9 cellular contexts compared by ENCODE assay signal in genomic region chr13:32267836-32268439, GRCh38. TPM values are rescaled to one million over a fixed set of nuclear protein-coding genes. Genes with fewer than 3 reads are reported as not detected.
DNase-seq lines count a peak whose midpoint lies in the region; ATAC-seq, FAIRE-seq and TF ChIP-seq lines count a peak whose summit lies in the region.
"Had no signal": no experiment of that assay in that cellular context is flagged by ENCODE, and none has a peak within 500 bp of the region (broad histone marks: within the 10 kb centered on the region; RNA-seq: fewer than 3 reads in every experiment).

No MANE protein-coding gene starts in this region.

- ATAC-seq in HCT116, result peak; percentile 99
- ATAC-seq in PC-3, result peak; percentile 62
- no peak for ATAC-seq in activated naive CD8-positive, alpha-beta T cell treated with anti-CD3 and anti-CD28 coated beads, Interleukin-2, amount 50 U/mL, for 24 hours
- ATAC-seq in GM21447 (IDR thresholded peaks at IDR 0.05; ENCODE audit: unreplicated experiment), result no peak

- no peaks in the 10 kb centered on the region for H3K79me1 ChIP-seq in mesendoderm (ENCODE audit: low read length)

- peak overlapping the region; percentile 12 for H2AFZ ChIP-seq in HCT116 (ENCODE audit: low read depth, low read length, poor library complexity, severe bottlenecking)
- no peak overlapping the region for H2AFZ ChIP-seq in PC-3 (ENCODE audit: low read length)

- no peak overlapping the region for H2BK120ac ChIP-seq in mesendoderm (ENCODE audit: low read depth, low read length)

- no peak overlapping the region for H3K4me3 Mint-ChIP-seq in activated naive CD8-positive, alpha-beta T cell treated with anti-CD3 and anti-CD28 coated beads, Interleukin-2, amount 50 U/mL, for 24 hours

- no peak overlapping the region for H2AK5ac ChIP-seq in mesendoderm (ENCODE audit: low read length)

- no CpG with 5 or more reads among the region's 7 CpGs for WGBS in mesendoderm (ENCODE audit: extremely low coverage, insufficient coverage, low lambda C conversion rate)

- H3K79me2 ChIP-seq in HCT116 (ENCODE audit: insufficient read depth, low read length) (no peaks in the 10 kb centered on the region), PC-3 (ENCODE audit: low read length) (no peaks in the 10 kb centered on the region), mesendoderm (ENCODE audit: control insufficient read depth, insufficient read depth, low read length) (no peaks in the 10 kb centered on the region)

- H3K23ac ChIP-seq in mesendoderm (ENCODE audit: low read length), result no peak overlapping the region

- no peak overlapping the region for H3K27ac Mint-ChIP-seq in activated naive CD8-positive, alpha-beta T cell treated with anti-CD3 and anti-CD28 coated beads, Interleukin-2, amount 50 U/mL, for 24 hours

- no peak overlapping the region for H4K5ac ChIP-seq in mesendoderm (ENCODE audit: low read length)

- POLR2A ChIA-PET in HCT116 (lab: Charles Lee), result interaction anchor here (1.6 kb wide), 1 partner anchor 47 kb away, joined by 5 read pairs; the partner anchor contains the start of genes BRCA2 and ZAR1L
- POLR2A ChIA-PET in PC-3 (lab: Charles Lee; ENCODE audit: unreplicated experiment), result no interaction called here

- no peak overlapping the region for H2BK5ac ChIP-seq in mesendoderm (ENCODE audit: low read length)

- no peak overlapping the region for H3K9ac ChIP-seq in HCT116 (ENCODE audit: low read length)
- no peak overlapping the region for H3K9ac ChIP-seq in PC-3 (ENCODE audit: low read length)
- H3K9ac ChIP-seq in mesendoderm (ENCODE audit: low read length), result no peak overlapping the region

- TF ChIP-seq RAD21 in HCT116 (IDR thresholded peaks at IDR 0.05; ENCODE audit: low read depth), result peak; percentile 53

- no peak overlapping the region for H4K8ac ChIP-seq in mesendoderm (ENCODE audit: low read depth, low read length)

- no peaks in the 10 kb centered on the region for H3K9me3 Mint-ChIP-seq in activated naive CD8-positive, alpha-beta T cell treated with anti-CD3 and anti-CD28 coated beads, Interleukin-2, amount 50 U/mL, for 24 hours

- no peaks in the 10 kb centered on the region for H3K36me3 ChIP-seq in HCT116 (ENCODE audit: control insufficient read depth in 1 of 2, insufficient read depth in 2 of 2, low read length in 2 of 2)
- H3K36me3 ChIP-seq in PC-3 (ENCODE audit: low read depth, low read length), result no peaks in the 10 kb centered on the region
- no peaks in the 10 kb centered on the region for H3K36me3 ChIP-seq in mesendoderm (ENCODE audit: control insufficient read depth, insufficient read depth, low read length)

- no peak for FAIRE-seq in urothelium cell line (lab: Jason Lieb, UNC)

- peak; percentile 84 for TF ChIP-seq CTCF in GM12865 (IDR thresholded peaks at IDR 0.05; ENCODE audit: insufficient read depth, low read depth, low read length, missing control alignments)
- peak; percentile 40 to 97 (median 96); a peak in 5 of 6 replicates for TF ChIP-seq CTCF in HCT116 (IDR thresholded peaks at IDR 0.05 in 2 of 3, conservative IDR thresholded peaks at IDR 0.05 in 1 of 3; ENCODE audit: borderline replicate concordance in 1 of 3, insufficient read depth in 1 of 3, low read depth in 2 of 3, low read length in 2 of 3)
- peak; percentile 78 for TF ChIP-seq CTCF in PC-3 (conservative IDR thresholded peaks at IDR 0.05; ENCODE audit: low read depth, low read length)

- peak; percentile 59 for DNase-seq in GM12865 (ENCODE audit: low read depth)
- peak; percentile 51 for DNase-seq in HCT116 (ENCODE audit: low read depth, low spot score)
- DNase-seq in PC-3, result peak; percentile 65
- DNase-seq in activated naive CD8-positive, alpha-beta T cell treated with anti-CD3 and anti-CD28 coated beads, Interleukin-2, amount 50 U/mL, for 24 hours, result peak; percentile 54
- DNase-seq in mesendoderm, result peak; percentile 72
- no peak for DNase-seq in NCI-H345 treated with DMSO at 0.1 percent for 48 hours (lab: John Stamatoyannopoulos, UW; ENCODE audit: unreplicated experiment)
- no peak for DNase-seq in urothelium cell line (ENCODE audit: low spot score)

- H3K4ac ChIP-seq in mesendoderm (ENCODE audit: low read depth, low read length), result no peak overlapping the region

- no TSS peak for BruUV-seq in HCT116 (replicated peaks; lab: Mats Ljungman, UMichigan)
- BruUV-seq in PC-3 (replicated peaks; lab: Mats Ljungman, UMichigan), result no TSS peak

- 0 out of 2 replicates have a peak overlapping the region, but pooled peaks have one; percentile 3 for H3K4me2 ChIP-seq in HCT116 (ENCODE audit: low read length)
- H3K4me2 ChIP-seq in PC-3 (ENCODE audit: low read length), result no peak overlapping the region
- H3K4me2 ChIP-seq in mesendoderm (ENCODE audit: low read length), result no peak overlapping the region

- H3K27me3 Mint-ChIP-seq in activated naive CD8-positive, alpha-beta T cell treated with anti-CD3 and anti-CD28 coated beads, Interleukin-2, amount 50 U/mL, for 24 hours, result no peaks in the 10 kb centered on the region

- H3K36me3 Mint-ChIP-seq in activated naive CD8-positive, alpha-beta T cell treated with anti-CD3 and anti-CD28 coated beads, Interleukin-2, amount 50 U/mL, for 24 hours (ENCODE audit: low read depth), result no peaks in the 10 kb centered on the region

- H3K4me1 Mint-ChIP-seq in activated naive CD8-positive, alpha-beta T cell treated with anti-CD3 and anti-CD28 coated beads, Interleukin-2, amount 50 U/mL, for 24 hours, result peaks cover 6% of the 10 kb centered on the region

- peaks cover 2 to 9% of the 10 kb centered on the region in 2 experiments; a peak in 1 of 4 replicates for H3K4me1 ChIP-seq in HCT116 (ENCODE audit: control insufficient read depth in 1 of 2, insufficient read depth in 2 of 2, low read length in 2 of 2)
- peaks cover 4% of the 10 kb centered on the region; the same call in 1 of the 2 replicates for H3K4me1 ChIP-seq in PC-3 (ENCODE audit: insufficient read depth, low read length)
- no peaks in the 10 kb centered on the region for H3K4me1 ChIP-seq in mesendoderm (ENCODE audit: control insufficient read depth, low read depth, low read length)

- H2BK15ac ChIP-seq in mesendoderm (replicated peaks; ENCODE audit: low read depth), result no peak overlapping the region

- H4K20me1 ChIP-seq in HCT116 (ENCODE audit: insufficient read depth) (no peaks in the 10 kb centered on the region), PC-3 (ENCODE audit: low read length) (no peaks in the 10 kb centered on the region)

- H3K9me2 ChIP-seq in HCT116 (ENCODE audit: insufficient read depth), result no peaks in the 10 kb centered on the region
- H3K9me2 ChIP-seq in PC-3 (replicated peaks; ENCODE audit: low read length), result no peaks in the 10 kb centered on the region

- H3F3A ChIP-seq in PC-3 (ENCODE audit: low read length, unreplicated experiment), result no peaks in the 10 kb centered on the region

- no peak overlapping the region for H3K27ac ChIP-seq in HCT116 (ENCODE audit: low read depth, low read length)
- no peak overlapping the region for H3K27ac ChIP-seq in PC-3 (ENCODE audit: low read length)
- no peak overlapping the region for H3K27ac ChIP-seq in mesendoderm (ENCODE audit: low read depth, low read length)

- RAD21 ChIA-PET in HCT116 (lab: Charles Lee; ENCODE audit: low non-redundant PET in 1 of 2, low total read pairs in 2 of 2, uncharacterized antibody in 2 of 2, unreplicated experiment in 2 of 2), result no interaction called here

- CTCF ChIA-PET in HCT116 (lab: Charles Lee) (interaction anchor here (0.8 to 2.4 kb wide), 11 partner anchors 8 to 358 kb away, joined by 3 to 16 read pairs (median 3); no protein-coding TSS in a partner anchor), PC-3 (lab: Charles Lee) (interaction anchor here (0.7 kb wide), 2 partner anchors 38 to 127 kb away, joined by 3 to 4 read pairs; no protein-coding TSS in a partner anchor)

- no peak overlapping the region for H3K18ac ChIP-seq in mesendoderm (ENCODE audit: low read length)

- H3K27me3 ChIP-seq in HCT116 (ENCODE audit: insufficient read depth, low read length) (no peaks in the 10 kb centered on the region), PC-3 (ENCODE audit: low read length) (no peaks in the 10 kb centered on the region), mesendoderm (ENCODE audit: insufficient read depth, low read length, poor library complexity) (no peaks in the 10 kb centered on the region)

- no peaks in the 10 kb centered on the region for H3K9me3 ChIP-seq in HCT116 (ENCODE audit: control insufficient read depth in 1 of 2, insufficient read depth in 1 of 2, low read depth in 1 of 2, low read length in 2 of 2)
- no peaks in the 10 kb centered on the region for H3K9me3 ChIP-seq in PC-3 (ENCODE audit: low read length)

- no peak overlapping the region for H3K4me3 ChIP-seq in GM12865 (ENCODE audit: low read depth, low read length)
- no peak overlapping the region for H3K4me3 ChIP-seq in HCT116 (replicated peaks in 1 of 2; ENCODE audit: low read depth in 1 of 2, low read length in 2 of 2)
- no peak overlapping the region for H3K4me3 ChIP-seq in PC-3 (ENCODE audit: low read length)
- H3K4me3 ChIP-seq in mesendoderm (ENCODE audit: low read length), result no peak overlapping the region

- intact Hi-C loops in HCT116 (cut with micrococcal nuclease) (loop anchor here (1.0 to 5.0 kb wide), 2 partner anchors 42 to 644 kb away; no protein-coding TSS in a partner anchor), PC-3 (cut with micrococcal nuclease) (loop anchor here (5.0 kb wide), 1 partner anchor 44 kb away; no protein-coding TSS in a partner anchor)

- no peak for TF ChIP-seq POLR2A in HCT116 (IDR thresholded peaks at IDR 0.05; ENCODE audit: borderline replicate concordance, extremely low read depth, insufficient read depth, insufficient read length)

- no peak overlapping the region for H3K56ac ChIP-seq in mesendoderm (ENCODE audit: low read length)

TF ChIP-seq in HCT116, 20 proteins besides CTCF, POLR2A, EP300 and RAD21 (continues in another document):
- TF ChIP-seq CBX3 (IDR thresholded peaks at IDR 0.05; ENCODE audit: low read depth), result 0 out of 2 replicates have a peak, but pooled peaks have one; percentile 24

RNA-seq across cellular contexts. Expression of gene ZAR1L, which starts 47.2 kb away (rescaled TPM):
- total RNA-seq in HCT116 (2021; ENCODE audit: unreplicated experiment) (0.15 TPM), PC-3 (2014; rRNA removed) (not detected in 2 replicates)
- polyA plus RNA-seq in HCT116 (2012), result 0.05 TPM in 1 of 2 replicates, not detected in the other
- 0.04 TPM for polyA plus RNA-seq in mesendoderm (2013, experiment 1 of 2)
- 0.03 TPM for polyA plus RNA-seq in mesendoderm (2013, experiment 2 of 2)
- total RNA-seq: SK-MEL-5 had no signal

RNA-seq across cellular contexts. Expression of gene BRCA2, which starts 47.4 kb away (rescaled TPM):
- total RNA-seq in HCT116 (2021; ENCODE audit: unreplicated experiment) (14.2 TPM), PC-3 (2014; rRNA removed) (9.1 and 16.8 TPM in 2 replicates)
- 5.0 and 5.3 TPM in 2 replicates for polyA plus RNA-seq in HCT116 (2012)
- 9.9 TPM for polyA plus RNA-seq in mesendoderm (2013, experiment 1 of 2)
- 9.0 TPM for polyA plus RNA-seq in mesendoderm (2013, experiment 2 of 2)

Comparison
In these comparisons a context has a peak if more than half of its experiments do, and no peak if none do; other contexts are left out.
1. DNase-seq: peak in GM12865 (single experiment), HCT116 (single experiment), PC-3 (single experiment), activated naive CD8-positive, alpha-beta T cell treated with anti-CD3 and anti-CD28 coated beads, Interleukin-2, amount 50 U/mL, for 24 hours (single experiment) and mesendoderm (single experiment); none in NCI-H345 treated with DMSO at 0.1 percent for 48 hours (single experiment) and urothelium cell line (single experiment).
2. ATAC-seq: peak in HCT116 (single experiment) and PC-3 (single experiment); none in activated naive CD8-positive, alpha-beta T cell treated with anti-CD3 and anti-CD28 coated beads, Interleukin-2, amount 50 U/mL, for 24 hours (single experiment) and GM21447 (single experiment).
3. Peak in every context shown above with its lines, with median percentiles within 50 percentile points of each other: CTCF ChIP-seq.